1 cellular context compared by ENCODE assay signal in the genomic region with DNA sequence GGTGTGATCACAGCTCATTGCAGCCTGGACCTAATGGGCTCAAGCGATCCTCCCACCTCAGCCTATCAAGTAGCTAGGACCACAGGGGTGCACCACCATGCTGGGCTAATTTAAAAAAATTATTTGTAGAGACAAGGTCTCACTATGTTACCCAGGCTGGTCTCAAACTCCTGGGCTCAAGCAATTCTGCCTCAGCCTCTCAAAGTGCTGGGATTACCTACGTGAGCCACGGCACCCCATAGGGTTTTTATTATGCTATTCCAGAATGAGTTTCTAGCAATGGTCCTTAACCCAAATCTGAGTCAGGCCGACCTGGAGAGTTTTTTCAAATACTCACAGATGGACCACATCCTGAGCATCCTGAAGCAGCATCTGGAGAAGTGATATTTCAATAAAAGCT.
TF ChIP-seq lines count a peak whose summit lies in the region.

No MANE protein-coding gene starts in this region.

TF ChIP-seq in H1, 55 proteins besides CTCF, POLR2A, EP300 and RAD21:
- TF ChIP-seq POU5F1 (IDR thresholded peaks at IDR 0.05; ENCODE audit: low read depth, low read length) (0 out of 2 replicates have a peak, but pooled peaks have one; percentile 29), NANOG (IDR thresholded peaks at IDR 0.05; ENCODE audit: insufficient read depth, low read depth, low read length, poor library complexity, severe bottlenecking) (no peak)
